ENCODE assay signal across 1 cellular context in the genomic region with DNA sequence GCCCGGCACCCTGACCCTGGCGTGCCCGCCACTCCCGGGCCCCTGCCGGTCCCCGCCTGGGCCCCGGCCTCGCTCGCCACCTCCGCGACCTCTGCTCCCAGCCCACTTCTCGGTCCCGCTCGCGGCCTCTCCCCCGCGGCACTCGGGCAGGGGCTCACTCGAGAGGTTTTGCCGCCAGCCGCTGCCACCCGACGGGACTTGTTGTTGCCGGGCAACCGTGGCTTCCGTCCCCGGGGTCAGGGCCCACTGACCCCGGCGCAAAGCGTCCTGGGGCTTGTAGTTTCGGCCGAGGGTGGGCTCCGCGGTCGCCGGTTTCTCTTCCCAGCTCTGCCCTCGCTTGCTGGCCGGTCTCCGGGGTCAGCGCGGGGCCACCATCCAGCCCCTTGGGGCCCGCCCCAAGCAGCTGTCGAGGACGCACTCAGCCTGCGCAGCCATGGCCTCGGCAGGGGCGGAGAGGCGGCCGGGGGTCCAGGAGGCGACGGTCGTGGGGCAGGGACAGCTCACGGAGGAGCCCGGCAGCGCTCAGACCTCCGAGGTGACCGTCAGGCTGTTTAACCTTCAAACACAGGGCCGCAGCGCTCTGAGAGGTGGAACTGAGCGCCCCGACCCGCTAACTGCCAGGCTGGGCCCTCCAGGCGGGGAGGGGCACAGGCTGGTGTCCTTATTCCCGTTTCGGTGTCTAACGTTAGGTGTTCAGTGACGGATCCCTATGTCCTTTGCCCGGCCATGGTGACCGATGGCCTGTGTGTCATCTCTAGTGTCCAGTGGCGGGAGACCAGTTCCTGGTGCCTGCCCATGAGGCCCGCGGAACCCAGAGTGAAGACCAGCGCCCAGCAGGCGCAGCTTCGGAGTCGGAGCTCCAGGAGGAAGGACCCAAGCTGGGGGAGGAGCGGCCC.
TF ChIP-seq lines count a peak whose summit lies in the region.

A gene with protein sequence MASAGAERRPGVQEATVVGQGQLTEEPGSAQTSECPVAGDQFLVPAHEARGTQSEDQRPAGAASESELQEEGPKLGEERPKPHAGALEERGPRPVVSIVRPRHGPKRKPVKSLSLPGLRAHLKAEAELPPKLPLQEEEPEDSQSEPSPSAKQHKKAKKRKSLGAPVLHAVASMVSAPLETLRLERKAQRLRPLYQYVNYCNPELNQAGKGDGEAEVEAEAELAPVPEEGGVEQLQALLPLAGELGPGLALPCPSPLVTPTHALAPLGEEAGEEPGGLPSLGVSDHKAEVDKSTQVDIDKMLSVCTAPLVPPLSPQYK (plus strand): TSS at position 277 of the 896 bp plus-strand sequence. CDS start 157 bp downstream, at position 434.
A gene with protein sequence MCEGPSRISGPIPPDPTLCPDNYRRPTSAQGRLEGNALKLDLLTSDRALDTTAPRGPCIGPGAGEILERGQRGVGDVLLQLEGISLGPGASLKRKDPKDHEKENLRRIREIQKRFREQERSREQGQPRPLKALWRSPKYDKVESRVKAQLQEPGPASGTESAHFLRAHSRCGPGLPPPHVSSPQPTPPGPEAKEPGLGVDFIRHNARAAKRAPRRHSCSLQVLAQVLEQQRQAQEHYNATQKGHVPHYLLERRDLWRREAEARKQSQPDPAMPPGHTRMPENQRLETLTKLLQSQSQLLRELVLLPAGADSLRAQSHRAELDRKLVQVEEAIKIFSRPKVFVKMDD (minus strand): TSS at position 213 of the 896 bp plus-strand sequence. CDS start 308 bp downstream, outside the sequence.

TF ChIP-seq in K562, 482 proteins besides CTCF, POLR2A, EP300 and RAD21 (continued from another document and continues in another):
- TF ChIP-seq, protein P1, sequence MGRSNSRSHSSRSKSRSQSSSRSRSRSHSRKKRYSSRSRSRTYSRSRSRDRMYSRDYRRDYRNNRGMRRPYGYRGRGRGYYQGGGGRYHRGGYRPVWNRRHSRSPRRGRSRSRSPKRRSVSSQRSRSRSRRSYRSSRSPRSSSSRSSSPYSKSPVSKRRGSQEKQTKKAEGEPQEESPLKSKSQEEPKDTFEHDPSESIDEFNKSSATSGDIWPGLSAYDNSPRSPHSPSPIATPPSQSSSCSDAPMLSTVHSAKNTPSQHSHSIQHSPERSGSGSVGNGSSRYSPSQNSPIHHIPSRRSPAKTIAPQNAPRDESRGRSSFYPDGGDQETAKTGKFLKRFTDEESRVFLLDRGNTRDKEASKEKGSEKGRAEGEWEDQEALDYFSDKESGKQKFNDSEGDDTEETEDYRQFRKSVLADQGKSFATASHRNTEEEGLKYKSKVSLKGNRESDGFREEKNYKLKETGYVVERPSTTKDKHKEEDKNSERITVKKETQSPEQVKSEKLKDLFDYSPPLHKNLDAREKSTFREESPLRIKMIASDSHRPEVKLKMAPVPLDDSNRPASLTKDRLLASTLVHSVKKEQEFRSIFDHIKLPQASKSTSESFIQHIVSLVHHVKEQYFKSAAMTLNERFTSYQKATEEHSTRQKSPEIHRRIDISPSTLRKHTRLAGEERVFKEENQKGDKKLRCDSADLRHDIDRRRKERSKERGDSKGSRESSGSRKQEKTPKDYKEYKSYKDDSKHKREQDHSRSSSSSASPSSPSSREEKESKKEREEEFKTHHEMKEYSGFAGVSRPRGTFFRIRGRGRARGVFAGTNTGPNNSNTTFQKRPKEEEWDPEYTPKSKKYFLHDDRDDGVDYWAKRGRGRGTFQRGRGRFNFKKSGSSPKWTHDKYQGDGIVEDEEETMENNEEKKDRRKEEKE (IDR thresholded peaks at IDR 0.05; ENCODE audit: borderline replicate concordance in 1 of 2, control insufficient read depth in 1 of 2, low read depth in 2 of 2, low read length in 1 of 2) = no peak
- TF ChIP-seq, protein P2, sequence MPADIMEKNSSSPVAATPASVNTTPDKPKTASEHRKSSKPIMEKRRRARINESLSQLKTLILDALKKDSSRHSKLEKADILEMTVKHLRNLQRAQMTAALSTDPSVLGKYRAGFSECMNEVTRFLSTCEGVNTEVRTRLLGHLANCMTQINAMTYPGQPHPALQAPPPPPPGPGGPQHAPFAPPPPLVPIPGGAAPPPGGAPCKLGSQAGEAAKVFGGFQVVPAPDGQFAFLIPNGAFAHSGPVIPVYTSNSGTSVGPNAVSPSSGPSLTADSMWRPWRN (IDR thresholded peaks at IDR 0.05; ENCODE audit: low read depth) = no peak
- TF ChIP-seq MTA2 (IDR thresholded peaks at IDR 0.05; ENCODE audit: low read depth) = peak; percentile 61; the same call in 1 of the 2 replicates
- TF ChIP-seq YY1 (IDR thresholded peaks at IDR 0.05; ENCODE audit: borderline replicate concordance in 1 of 3, control insufficient read depth in 1 of 3, extremely low read depth in 1 of 3, insufficient read depth in 3 of 3, insufficient read length in 1 of 3, insufficient replicate concordance in 2 of 3, low read depth in 1 of 3, low read length in 2 of 3) = no peak
- TF ChIP-seq, protein P3, sequence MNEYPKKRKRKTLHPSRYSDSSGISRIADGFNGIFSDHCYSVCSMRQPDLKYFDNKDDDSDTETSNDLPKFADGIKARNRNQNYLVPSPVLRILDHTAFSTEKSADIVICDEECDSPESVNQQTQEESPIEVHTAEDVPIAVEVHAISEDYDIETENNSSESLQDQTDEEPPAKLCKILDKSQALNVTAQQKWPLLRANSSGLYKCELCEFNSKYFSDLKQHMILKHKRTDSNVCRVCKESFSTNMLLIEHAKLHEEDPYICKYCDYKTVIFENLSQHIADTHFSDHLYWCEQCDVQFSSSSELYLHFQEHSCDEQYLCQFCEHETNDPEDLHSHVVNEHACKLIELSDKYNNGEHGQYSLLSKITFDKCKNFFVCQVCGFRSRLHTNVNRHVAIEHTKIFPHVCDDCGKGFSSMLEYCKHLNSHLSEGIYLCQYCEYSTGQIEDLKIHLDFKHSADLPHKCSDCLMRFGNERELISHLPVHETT (CRISPR knock-in tag; conservative IDR thresholded peaks at IDR 0.05 in 1 of 2, IDR thresholded peaks at IDR 0.05 in 1 of 2) = no peak
- TF ChIP-seq PML (IDR thresholded peaks at IDR 0.05; ENCODE audit: low read length) = no peak
- TF ChIP-seq, protein P4, sequence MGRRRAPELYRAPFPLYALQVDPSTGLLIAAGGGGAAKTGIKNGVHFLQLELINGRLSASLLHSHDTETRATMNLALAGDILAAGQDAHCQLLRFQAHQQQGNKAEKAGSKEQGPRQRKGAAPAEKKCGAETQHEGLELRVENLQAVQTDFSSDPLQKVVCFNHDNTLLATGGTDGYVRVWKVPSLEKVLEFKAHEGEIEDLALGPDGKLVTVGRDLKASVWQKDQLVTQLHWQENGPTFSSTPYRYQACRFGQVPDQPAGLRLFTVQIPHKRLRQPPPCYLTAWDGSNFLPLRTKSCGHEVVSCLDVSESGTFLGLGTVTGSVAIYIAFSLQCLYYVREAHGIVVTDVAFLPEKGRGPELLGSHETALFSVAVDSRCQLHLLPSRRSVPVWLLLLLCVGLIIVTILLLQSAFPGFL (CRISPR knock-in tag; IDR thresholded peaks at IDR 0.05) = no peak
- TF ChIP-seq POLR2AphosphoS2 (IDR thresholded peaks at IDR 0.05; ENCODE audit: low read length) = no peak
- no peak for TF ChIP-seq TAF9B (IDR thresholded peaks at IDR 0.05; ENCODE audit: partially characterized antibody)
- TF ChIP-seq ELF1 (tag; IDR thresholded peaks at IDR 0.05) = no peak
- TF ChIP-seq SIX5 (IDR thresholded peaks at IDR 0.05; ENCODE audit: borderline replicate concordance in 1 of 2, insufficient read depth in 1 of 2, low read depth in 1 of 2, low read length in 2 of 2) = peak; percentile 82 to 83; a peak in 3 of 4 replicates
- TF ChIP-seq ARHGAP35 (IDR thresholded peaks at IDR 0.05; ENCODE audit: partially characterized antibody) = no peak
- no peak for TF ChIP-seq ZKSCAN3 (CRISPR knock-in tag; IDR thresholded peaks at IDR 0.05)
- TF ChIP-seq, protein P5, sequence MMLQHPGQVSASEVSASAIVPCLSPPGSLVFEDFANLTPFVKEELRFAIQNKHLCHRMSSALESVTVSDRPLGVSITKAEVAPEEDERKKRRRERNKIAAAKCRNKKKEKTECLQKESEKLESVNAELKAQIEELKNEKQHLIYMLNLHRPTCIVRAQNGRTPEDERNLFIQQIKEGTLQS (IDR thresholded peaks at IDR 0.05) = no peak
- TF ChIP-seq, protein P5 (CRISPR knock-in tag; conservative IDR thresholded peaks at IDR 0.05) = no peak
- TF ChIP-seq MTA1 (IDR thresholded peaks at IDR 0.05; ENCODE audit: borderline replicate concordance) = no peak
- no peak for TF ChIP-seq TCFL5 (CRISPR knock-in tag; conservative IDR thresholded peaks at IDR 0.05)
- no peak for TF ChIP-seq MCM5 (IDR thresholded peaks at IDR 0.05; ENCODE audit: low read depth)
- TF ChIP-seq ZNF184 (CRISPR knock-in tag; IDR thresholded peaks at IDR 0.05) = no peak
- TF ChIP-seq, protein P6, sequence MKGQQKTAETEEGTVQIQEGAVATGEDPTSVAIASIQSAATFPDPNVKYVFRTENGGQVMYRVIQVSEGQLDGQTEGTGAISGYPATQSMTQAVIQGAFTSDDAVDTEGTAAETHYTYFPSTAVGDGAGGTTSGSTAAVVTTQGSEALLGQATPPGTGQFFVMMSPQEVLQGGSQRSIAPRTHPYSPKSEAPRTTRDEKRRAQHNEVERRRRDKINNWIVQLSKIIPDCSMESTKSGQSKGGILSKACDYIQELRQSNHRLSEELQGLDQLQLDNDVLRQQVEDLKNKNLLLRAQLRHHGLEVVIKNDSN (CRISPR knock-in tag; IDR thresholded peaks at IDR 0.05) = no peak; the same call in 1 of the 2 replicates
- TF ChIP-seq ZNF668 (CRISPR knock-in tag; IDR thresholded peaks at IDR 0.05) = no peak
- TF ChIP-seq, protein P7, sequence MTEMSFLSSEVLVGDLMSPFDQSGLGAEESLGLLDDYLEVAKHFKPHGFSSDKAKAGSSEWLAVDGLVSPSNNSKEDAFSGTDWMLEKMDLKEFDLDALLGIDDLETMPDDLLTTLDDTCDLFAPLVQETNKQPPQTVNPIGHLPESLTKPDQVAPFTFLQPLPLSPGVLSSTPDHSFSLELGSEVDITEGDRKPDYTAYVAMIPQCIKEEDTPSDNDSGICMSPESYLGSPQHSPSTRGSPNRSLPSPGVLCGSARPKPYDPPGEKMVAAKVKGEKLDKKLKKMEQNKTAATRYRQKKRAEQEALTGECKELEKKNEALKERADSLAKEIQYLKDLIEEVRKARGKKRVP (CRISPR knock-in tag; IDR thresholded peaks at IDR 0.05) = peak; percentile 34; the same call in 1 of the 2 replicates
- TF ChIP-seq RBM39 (optimal IDR thresholded peaks at IDR 0.05; ENCODE audit: low read depth, low read length) = no peak
- TF ChIP-seq, protein P8, sequence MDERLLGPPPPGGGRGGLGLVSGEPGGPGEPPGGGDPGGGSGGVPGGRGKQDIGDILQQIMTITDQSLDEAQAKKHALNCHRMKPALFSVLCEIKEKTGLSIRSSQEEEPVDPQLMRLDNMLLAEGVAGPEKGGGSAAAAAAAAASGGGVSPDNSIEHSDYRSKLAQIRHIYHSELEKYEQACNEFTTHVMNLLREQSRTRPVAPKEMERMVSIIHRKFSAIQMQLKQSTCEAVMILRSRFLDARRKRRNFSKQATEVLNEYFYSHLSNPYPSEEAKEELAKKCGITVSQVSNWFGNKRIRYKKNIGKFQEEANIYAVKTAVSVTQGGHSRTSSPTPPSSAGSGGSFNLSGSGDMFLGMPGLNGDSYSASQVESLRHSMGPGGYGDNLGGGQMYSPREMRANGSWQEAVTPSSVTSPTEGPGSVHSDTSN (CRISPR knock-in tag; IDR thresholded peaks at IDR 0.05; ENCODE audit: low read depth) = no peak
- TF ChIP-seq, protein P8 (tag; conservative IDR thresholded peaks at IDR 0.05; ENCODE audit: low read depth) = no peak
- TF ChIP-seq, protein P9, sequence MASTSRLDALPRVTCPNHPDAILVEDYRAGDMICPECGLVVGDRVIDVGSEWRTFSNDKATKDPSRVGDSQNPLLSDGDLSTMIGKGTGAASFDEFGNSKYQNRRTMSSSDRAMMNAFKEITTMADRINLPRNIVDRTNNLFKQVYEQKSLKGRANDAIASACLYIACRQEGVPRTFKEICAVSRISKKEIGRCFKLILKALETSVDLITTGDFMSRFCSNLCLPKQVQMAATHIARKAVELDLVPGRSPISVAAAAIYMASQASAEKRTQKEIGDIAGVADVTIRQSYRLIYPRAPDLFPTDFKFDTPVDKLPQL (IDR thresholded peaks at IDR 0.05; ENCODE audit: extremely low read depth, insufficient read length) = no peak
- no peak for TF ChIP-seq KDM1A (IDR thresholded peaks at IDR 0.05)
- TF ChIP-seq, protein P10, sequence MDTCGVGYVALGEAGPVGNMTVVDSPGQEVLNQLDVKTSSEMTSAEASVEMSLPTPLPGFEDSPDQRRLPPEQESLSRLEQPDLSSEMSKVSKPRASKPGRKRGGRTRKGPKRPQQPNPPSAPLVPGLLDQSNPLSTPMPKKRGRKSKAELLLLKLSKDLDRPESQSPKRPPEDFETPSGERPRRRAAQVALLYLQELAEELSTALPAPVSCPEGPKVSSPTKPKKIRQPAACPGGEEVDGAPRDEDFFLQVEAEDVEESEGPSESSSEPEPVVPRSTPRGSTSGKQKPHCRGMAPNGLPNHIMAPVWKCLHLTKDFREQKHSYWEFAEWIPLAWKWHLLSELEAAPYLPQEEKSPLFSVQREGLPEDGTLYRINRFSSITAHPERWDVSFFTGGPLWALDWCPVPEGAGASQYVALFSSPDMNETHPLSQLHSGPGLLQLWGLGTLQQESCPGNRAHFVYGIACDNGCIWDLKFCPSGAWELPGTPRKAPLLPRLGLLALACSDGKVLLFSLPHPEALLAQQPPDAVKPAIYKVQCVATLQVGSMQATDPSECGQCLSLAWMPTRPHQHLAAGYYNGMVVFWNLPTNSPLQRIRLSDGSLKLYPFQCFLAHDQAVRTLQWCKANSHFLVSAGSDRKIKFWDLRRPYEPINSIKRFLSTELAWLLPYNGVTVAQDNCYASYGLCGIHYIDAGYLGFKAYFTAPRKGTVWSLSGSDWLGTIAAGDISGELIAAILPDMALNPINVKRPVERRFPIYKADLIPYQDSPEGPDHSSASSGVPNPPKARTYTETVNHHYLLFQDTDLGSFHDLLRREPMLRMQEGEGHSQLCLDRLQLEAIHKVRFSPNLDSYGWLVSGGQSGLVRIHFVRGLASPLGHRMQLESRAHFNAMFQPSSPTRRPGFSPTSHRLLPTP (IDR thresholded peaks at IDR 0.05; ENCODE audit: borderline replicate concordance, extremely low read depth, insufficient read length) = no peak
- no peak for TF ChIP-seq DNMT1 (IDR thresholded peaks at IDR 0.05)
